Comparison of ENCODE assay signal across 1 cellular context in the genomic region with DNA sequence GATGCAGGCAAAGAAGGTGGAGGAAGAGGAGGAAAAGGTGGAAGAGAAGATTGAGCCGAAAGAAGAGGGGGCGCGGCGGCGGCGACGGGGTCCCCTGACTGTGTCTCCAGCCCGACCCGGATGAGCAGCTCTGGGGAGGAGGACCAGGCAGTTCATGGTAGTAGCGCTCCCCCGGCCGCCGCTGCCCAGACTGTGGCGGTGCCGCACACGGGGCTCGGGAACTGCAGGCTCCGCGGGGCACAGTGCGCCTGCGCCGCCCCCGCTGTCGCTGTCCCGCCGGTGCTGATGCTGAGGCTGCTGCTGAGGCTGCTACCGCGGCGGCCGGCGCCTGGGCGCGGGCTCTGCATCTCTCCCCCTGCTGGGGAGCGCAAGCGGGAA.
TF ChIP-seq lines count a peak whose summit lies in the region.

A gene with protein sequence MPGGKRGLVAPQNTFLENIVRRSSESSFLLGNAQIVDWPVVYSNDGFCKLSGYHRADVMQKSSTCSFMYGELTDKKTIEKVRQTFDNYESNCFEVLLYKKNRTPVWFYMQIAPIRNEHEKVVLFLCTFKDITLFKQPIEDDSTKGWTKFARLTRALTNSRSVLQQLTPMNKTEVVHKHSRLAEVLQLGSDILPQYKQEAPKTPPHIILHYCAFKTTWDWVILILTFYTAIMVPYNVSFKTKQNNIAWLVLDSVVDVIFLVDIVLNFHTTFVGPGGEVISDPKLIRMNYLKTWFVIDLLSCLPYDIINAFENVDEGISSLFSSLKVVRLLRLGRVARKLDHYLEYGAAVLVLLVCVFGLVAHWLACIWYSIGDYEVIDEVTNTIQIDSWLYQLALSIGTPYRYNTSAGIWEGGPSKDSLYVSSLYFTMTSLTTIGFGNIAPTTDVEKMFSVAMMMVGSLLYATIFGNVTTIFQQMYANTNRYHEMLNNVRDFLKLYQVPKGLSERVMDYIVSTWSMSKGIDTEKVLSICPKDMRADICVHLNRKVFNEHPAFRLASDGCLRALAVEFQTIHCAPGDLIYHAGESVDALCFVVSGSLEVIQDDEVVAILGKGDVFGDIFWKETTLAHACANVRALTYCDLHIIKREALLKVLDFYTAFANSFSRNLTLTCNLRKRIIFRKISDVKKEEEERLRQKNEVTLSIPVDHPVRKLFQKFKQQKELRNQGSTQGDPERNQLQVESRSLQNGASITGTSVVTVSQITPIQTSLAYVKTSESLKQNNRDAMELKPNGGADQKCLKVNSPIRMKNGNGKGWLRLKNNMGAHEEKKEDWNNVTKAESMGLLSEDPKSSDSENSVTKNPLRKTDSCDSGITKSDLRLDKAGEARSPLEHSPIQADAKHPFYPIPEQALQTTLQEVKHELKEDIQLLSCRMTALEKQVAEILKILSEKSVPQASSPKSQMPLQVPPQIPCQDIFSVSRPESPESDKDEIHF (minus strand): TSS at position 225 of the 378 bp plus-strand sequence. CDS start 272 bp downstream, outside the sequence.

TF ChIP-seq in K562, 482 proteins besides CTCF, POLR2A, EP300 and RAD21:
- no peak for TF ChIP-seq SMAD1 (IDR thresholded peaks at IDR 0.05; ENCODE audit: low read depth, low read length, partially characterized antibody)
- TF ChIP-seq NRF1 (conservative IDR thresholded peaks at IDR 0.05 in 1 of 2, IDR thresholded peaks at IDR 0.05 in 1 of 2): peak; percentile 40 to 47; a peak in 3 of 4 replicates
